Comparison of ENCODE assay signal across 1 cellular context in genomic region chr19:45901912-45902650, GRCh38.
TF ChIP-seq lines count a peak whose summit lies in the region.

Gene MYPOP, minus strand, starts transcription at chr19:45902613. Its CDS starts 840 bp downstream, at chr19:45901773.

TF ChIP-seq in HEK293, 187 proteins besides CTCF, POLR2A, EP300 and RAD21 (continued from another document and continues in another):
- TF ChIP-seq ZNF211 (tag by site-specific recombination; IDR thresholded peaks at IDR 0.05; ENCODE audit: low read depth) (no peak), SP7 (tag by site-specific recombination; IDR thresholded peaks at IDR 0.05) (peak; percentile 15; the same call in 1 of the 2 replicates), ZSCAN5A (tag by site-specific recombination; IDR thresholded peaks at IDR 0.05) (no peak), ZNF580 (tag by site-specific recombination; IDR thresholded peaks at IDR 0.05) (no peak), ZNF266 (tag by site-specific recombination; IDR thresholded peaks at IDR 0.05; ENCODE audit: low read depth) (no peak), ZNF629 (tag by site-specific recombination; IDR thresholded peaks at IDR 0.05) (no peak), PRDM6 (tag by site-specific recombination; IDR thresholded peaks at IDR 0.05) (no peak), ZNF155 (tag by site-specific recombination; IDR thresholded peaks at IDR 0.05) (no peak), ZNF366 (tag by site-specific recombination; conservative IDR thresholded peaks at IDR 0.05) (peak; percentile 64), ZNF433 (tag by site-specific recombination; IDR thresholded peaks at IDR 0.05; ENCODE audit: low read depth) (no peak), ZNF518A (tag by site-specific recombination; conservative IDR thresholded peaks at IDR 0.05; ENCODE audit: low read depth) (no peak), ZNF398 (tag by site-specific recombination; IDR thresholded peaks at IDR 0.05) (peak; percentile 63), ZNF302 (tag by site-specific recombination; IDR thresholded peaks at IDR 0.05; ENCODE audit: low read depth) (no peak), ZNF654 (tag by site-specific recombination; IDR thresholded peaks at IDR 0.05; ENCODE audit: low read depth) (no peak), TSHZ1 (tag by site-specific recombination; IDR thresholded peaks at IDR 0.05; ENCODE audit: borderline replicate concordance) (no peak), GLIS1 (tag by site-specific recombination; IDR thresholded peaks at IDR 0.05) (0 out of 2 replicates have a peak, but pooled peaks have one; percentile 17), KLF10 (tag by site-specific recombination; IDR thresholded peaks at IDR 0.05) (no peak), RBAK (tag by site-specific recombination; IDR thresholded peaks at IDR 0.05) (no peak), ZNF324 (tag by site-specific recombination; IDR thresholded peaks at IDR 0.05) (no peak), ZNF26 (tag by site-specific recombination; IDR thresholded peaks at IDR 0.05) (no peak), ZNF174 (tag by site-specific recombination; IDR thresholded peaks at IDR 0.05) (no peak), ZNF19 (tag by site-specific recombination; IDR thresholded peaks at IDR 0.05; ENCODE audit: low read depth) (no peak), SALL2 (tag by site-specific recombination; IDR thresholded peaks at IDR 0.05; ENCODE audit: borderline replicate concordance) (no peak), OSR2 (tag by site-specific recombination; IDR thresholded peaks at IDR 0.05) (no peak), ZNF571 (tag by site-specific recombination; IDR thresholded peaks at IDR 0.05) (no peak), PATZ1 (tag by site-specific recombination; IDR thresholded peaks at IDR 0.05) (peak; percentile 60), ZSCAN30 (tag by site-specific recombination; IDR thresholded peaks at IDR 0.05) (no peak), ZSCAN23 (tag by site-specific recombination; IDR thresholded peaks at IDR 0.05) (no peak), IKZF3 (tag by site-specific recombination; IDR thresholded peaks at IDR 0.05) (no peak), PRDM10 (tag by site-specific recombination; IDR thresholded peaks at IDR 0.05) (no peak), ZFP41 (tag by site-specific recombination; IDR thresholded peaks at IDR 0.05; ENCODE audit: borderline replicate concordance) (no peak)
